Comparison of ENCODE assay signal across 17 cellular contexts in the genomic region with DNA sequence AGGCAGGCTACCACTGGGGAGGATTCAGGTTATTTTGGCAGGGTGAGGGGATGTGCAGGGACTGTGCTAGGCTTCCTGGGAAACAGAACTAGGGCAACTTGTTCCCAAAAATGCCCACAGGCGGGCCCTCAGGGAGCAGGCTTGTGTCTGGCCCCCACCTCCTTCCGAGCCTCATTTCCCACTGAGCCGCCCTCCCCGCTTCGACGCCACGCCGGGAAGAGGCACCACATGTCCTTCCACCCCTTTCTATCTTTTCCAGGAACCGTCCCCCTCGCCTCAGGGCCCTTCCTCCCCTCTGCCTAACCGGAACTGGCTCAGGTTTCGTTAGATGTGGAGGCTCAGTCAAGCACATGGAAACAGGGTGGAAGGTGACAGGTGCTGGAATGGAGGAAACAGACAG. TPM values are rescaled to one million over a fixed set of nuclear protein-coding genes. Genes with fewer than 3 reads are reported as not detected.
"Had no signal": no experiment of that assay in that cellular context is flagged by ENCODE, and none has a peak within 500 bp of the region (broad histone marks: within the 10 kb centered on the region; RNA-seq: fewer than 3 reads in every experiment).

No MANE protein-coding gene starts in this region.

- FAIRE-seq: frontal cortex had no signal

- H3K27me3 ChIP-seq: heart left ventricle, ovary had no signal

- H3K27ac ChIP-seq: coronary artery, ovary had no signal

- H3K9me3 Mint-ChIP-seq: naive B cell, nephron had no signal

- H3K4me3 Mint-ChIP-seq: naive B cell, nephron had no signal

- H3K27ac Mint-ChIP-seq: nephron, progenitor cell of endocrine pancreas had no signal

- H3K36me3 ChIP-seq: ovary had no signal

- H3K9me3 ChIP-seq: heart left ventricle, ovary had no signal

- H3K27me3 Mint-ChIP-seq: naive B cell, progenitor cell of endocrine pancreas had no signal

- ATAC-seq: esophagus mucosa, heart left ventricle, left colon, right cardiac atrium had no signal

- H3K4me3 ChIP-seq: coronary artery, heart left ventricle, ovary, smooth muscle cell had no signal

- H3K4me1 Mint-ChIP-seq: nephron had no signal

- H3K4me2 ChIP-seq: smooth muscle cell had no signal

- DNase-seq: effector CD4-positive, alpha-beta T cell; heart left ventricle; hippocampal formation; left colon; mesendoderm; naive B cell; ovary; right cardiac atrium; stimulated activated CD4-positive, alpha-beta T cell treated with anti-CD3 and anti-CD28 coated beads, Interleukin-2, amount 100 ng/mL, for 48 hours; stimulated activated naive CD4-positive, alpha-beta T cell treated with Interleukin-2 at 50 U/mL for 16 hours; trophoblast cell had no signal

RNA-seq across cellular contexts. Expression of gene CHADL, which starts 9.4 kb away (rescaled TPM):
- total RNA-seq: smooth muscle cell had no signal
